In the genomic region with DNA sequence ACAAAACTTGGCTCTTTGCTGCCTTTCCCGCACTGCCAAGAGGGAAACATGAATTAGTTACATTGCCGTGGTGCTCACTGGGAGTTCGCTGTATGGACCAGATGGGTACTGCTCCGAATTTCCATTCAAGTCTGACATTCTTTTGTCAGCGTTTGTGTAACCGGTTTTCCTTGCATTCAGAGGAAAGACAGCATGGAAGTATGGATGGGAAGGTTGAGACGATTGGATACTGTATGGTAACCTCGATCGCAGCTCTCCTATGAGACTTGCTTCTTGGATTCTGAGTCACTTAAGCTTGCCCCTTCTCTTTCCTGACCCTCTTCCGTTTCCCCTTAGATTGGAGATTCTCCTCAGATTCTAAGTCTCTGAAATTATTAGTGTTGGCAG, we compare ENCODE assay signal across 8 cellular contexts. TPM values are rescaled to one million over a fixed set of nuclear protein-coding genes. Genes with fewer than 3 reads are reported as not detected.
DNase-seq lines count a peak whose midpoint lies in the region; ATAC-seq and TF ChIP-seq lines count a peak whose summit lies in the region.

No MANE protein-coding gene starts in this region.

- DNase-seq in BE2C (no peak), cardiac muscle cell (ENCODE audit: low read depth in 1 of 2, low spot score in 1 of 2) (peak in 1 of 2 donors; percentile 42), NCI-H1092 (lab: John Stamatoyannopoulos, UW) (no peak)
- no peak for DNase-seq in activated CD8-positive, alpha-beta T cell treated with anti-CD3 and anti-CD28 coated beads for 36 hours
- DNase-seq in stimulated activated CD4-positive, alpha-beta T cell treated with anti-CD3 and anti-CD28 coated beads, Interleukin-4, amount 100 ng/mL, for 24 hours: no peak

- H3K4me3 Mint-ChIP-seq in activated CD8-positive, alpha-beta T cell treated with anti-CD3 and anti-CD28 coated beads for 36 hours: peak overlapping the region; percentile 92

- no peaks in the 10 kb centered on the region for H3K9me3 ChIP-seq in BE2C
- H3K9me3 ChIP-seq in cardiac muscle cell (ENCODE audit: low read depth): no peaks in the 10 kb centered on the region

- H3K36me3 Mint-ChIP-seq in activated CD8-positive, alpha-beta T cell treated with anti-CD3 and anti-CD28 coated beads for 36 hours (ENCODE audit: low read depth): peaks cover 30% of the 10 kb centered on the region

- H3K4me1 ChIP-seq in BE2C (no peaks in the 10 kb centered on the region), cardiac muscle cell (ENCODE audit: low read depth) (peaks cover 7% of the 10 kb centered on the region), rectal smooth muscle tissue (ENCODE audit: control insufficient read depth, insufficient read depth, low read length) (peaks cover 4% of the 10 kb centered on the region)

- H3K27me3 ChIP-seq in BE2C: no peaks in the 10 kb centered on the region
- peaks cover 14% of the 10 kb centered on the region for H3K27me3 ChIP-seq in cardiac muscle cell
- H3K27me3 ChIP-seq in rectal smooth muscle tissue (ENCODE audit: control insufficient read depth, insufficient read depth, low read length): no peaks in the 10 kb centered on the region

- H3K4me1 Mint-ChIP-seq in activated CD8-positive, alpha-beta T cell treated with anti-CD3 and anti-CD28 coated beads for 36 hours (ENCODE audit: low read depth): peaks cover 35% of the 10 kb centered on the region

- H3K27ac ChIP-seq in cardiac muscle cell: peak overlapping the region; percentile 87
- peak overlapping the region; percentile 70 for H3K27ac ChIP-seq in rectal smooth muscle tissue (ENCODE audit: low read depth, low read length)

- H3K36me3 ChIP-seq in BE2C (no peaks in the 10 kb centered on the region), cardiac muscle cell (no peaks in the 10 kb centered on the region), rectal smooth muscle tissue (ENCODE audit: control insufficient read depth, insufficient read depth, low read length) (no peaks in the 10 kb centered on the region)

- POLR2A ChIA-PET in activated CD8-positive, alpha-beta T cell treated with anti-CD3 and anti-CD28 coated beads for 36 hours (lab: Charles Lee): interaction anchor here (0.7 to 1.0 kb wide), 3 partner anchors 54 to 70 kb away, joined by 3 to 5 read pairs (median 3); no protein-coding TSS in a partner anchor

- intact Hi-C loops in activated CD8-positive, alpha-beta T cell treated with anti-CD3 and anti-CD28 coated beads for 36 hours (cut with micrococcal nuclease): loop anchor here (5.0 kb wide), 2 partner anchors 55 to 105 kb away; partner anchors contain the start of gene RNF145

- H3K27ac Mint-ChIP-seq in activated CD8-positive, alpha-beta T cell treated with anti-CD3 and anti-CD28 coated beads for 36 hours: peak overlapping the region; percentile 99

- ATAC-seq in GM19025 (IDR thresholded peaks at IDR 0.05; ENCODE audit: low read depth, unreplicated experiment) (peak; percentile 4), HG03457 (IDR thresholded peaks at IDR 0.05; ENCODE audit: unreplicated experiment) (peak; percentile 6)
- ATAC-seq in activated CD8-positive, alpha-beta T cell treated with anti-CD3 and anti-CD28 coated beads for 36 hours: peak; percentile 42

- CTCF ChIA-PET in activated CD8-positive, alpha-beta T cell treated with anti-CD3 and anti-CD28 coated beads for 36 hours (lab: Charles Lee): interaction anchor here (0.8 to 1.6 kb wide), 3 partner anchors 11 to 90 kb away, joined by 3 to 6 read pairs (median 5); no protein-coding TSS in a partner anchor

- no peaks in the 10 kb centered on the region for H3K27me3 Mint-ChIP-seq in activated CD8-positive, alpha-beta T cell treated with anti-CD3 and anti-CD28 coated beads for 36 hours

- H3K4me3 ChIP-seq in BE2C (ENCODE audit: low read depth, low read length): peak overlapping the region; percentile 88
- H3K4me3 ChIP-seq in cardiac muscle cell: peak overlapping the region; percentile 79
- peak overlapping the region; percentile 81 for H3K4me3 ChIP-seq in rectal smooth muscle tissue (ENCODE audit: low read length)

- peaks cover 11% of the 10 kb centered on the region for H3K9me3 Mint-ChIP-seq in activated CD8-positive, alpha-beta T cell treated with anti-CD3 and anti-CD28 coated beads for 36 hours

- H3K9ac ChIP-seq in rectal smooth muscle tissue (ENCODE audit: low read length): peak overlapping the region; percentile 84

- no peak for TF ChIP-seq CTCF in BE2C (IDR thresholded peaks at IDR 0.05; ENCODE audit: low read depth, low read length)
- no peak for TF ChIP-seq CTCF in activated CD8-positive, alpha-beta T cell treated with anti-CD3 and anti-CD28 coated beads for 36 hours (IDR thresholded peaks at IDR 0.05)
- no peak for TF ChIP-seq CTCF in cardiac muscle cell (IDR thresholded peaks at IDR 0.05; ENCODE audit: low read depth, low read length)

RNA-seq across cellular contexts. Expression of gene UBLCP1, which starts 0.6 kb away (rescaled TPM):
- polyA plus RNA-seq in BE2C (2012; ENCODE audit: insufficient read depth, insufficient read length, low read depth): 24.5 TPM
- total RNA-seq in activated CD8-positive, alpha-beta T cell treated with anti-CD3 and anti-CD28 coated beads for 36 hours: 10 to 100 TPM; 30.6 to 31.6 TPM
- total RNA-seq in cardiac muscle cell: 10.8 and 12.2 TPM in 2 replicates
- 30.5 and 31.0 TPM in 2 replicates for polyA plus RNA-seq in cardiac muscle cell

RNA-seq across cellular contexts. Expression of gene RNF145, which starts 53.1 kb away (rescaled TPM):
- polyA plus RNA-seq in BE2C (2012; ENCODE audit: insufficient read depth, insufficient read length, low read depth): 115 TPM
- 10 to 100 TPM; 77.5 to 87.5 TPM for total RNA-seq in activated CD8-positive, alpha-beta T cell treated with anti-CD3 and anti-CD28 coated beads for 36 hours
- total RNA-seq in cardiac muscle cell: 38.7 and 46.9 TPM in 2 replicates
- 12.7 and 17.1 TPM in 2 replicates for polyA plus RNA-seq in cardiac muscle cell
